ENCODE assay signal across 8 cellular contexts in the genomic region with DNA sequence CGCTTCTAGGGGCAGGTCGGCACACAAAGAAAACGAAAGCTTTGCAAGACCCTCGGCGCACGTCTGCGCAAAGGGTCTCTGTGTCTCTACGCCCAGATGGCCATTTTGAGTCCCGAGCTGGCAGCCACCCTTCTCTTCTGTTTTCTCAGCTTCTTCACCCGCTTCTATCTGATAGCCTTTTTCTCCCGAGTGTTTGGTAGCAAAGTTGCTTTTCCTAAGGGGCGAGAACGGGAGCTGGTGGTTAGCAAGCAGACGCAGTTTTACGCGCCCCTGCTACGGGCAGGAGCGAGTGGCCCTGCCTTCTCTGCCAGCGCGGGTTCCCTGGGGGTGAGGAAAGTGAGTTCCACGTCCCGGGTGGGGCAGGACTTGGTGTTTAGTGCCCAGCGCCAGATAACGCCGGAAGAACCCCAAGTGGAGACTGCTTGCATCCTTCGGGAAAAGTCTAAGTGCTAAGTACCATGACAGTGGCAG. TPM values are rescaled to one million over a fixed set of nuclear protein-coding genes. Genes with fewer than 3 reads are reported as not detected.
A peak's percentile ranks its signal among the peaks of the same experiment; 100 is the strongest.
DNase-seq lines count a peak whose midpoint lies in the region; ATAC-seq and TF ChIP-seq lines count a peak whose summit lies in the region.

No MANE protein-coding gene starts in this region.

- H3K4me1 ChIP-seq in endocrine pancreas (ENCODE audit: control insufficient read depth, insufficient read depth, low read length) = peaks cover 11% of the 10 kb centered on the region

- H3K27ac Mint-ChIP-seq in naive thymus-derived CD8-positive, alpha-beta T cell = peak overlapping the region in 2 of 10 donors; percentile 27 to 63

- peak overlapping the region; percentile 78 to 90 (median 85) for H3K4me3 Mint-ChIP-seq in naive thymus-derived CD8-positive, alpha-beta T cell

- CTCF ChIA-PET in HEK293T (lab: Yijun Ruan, JAX) = no interaction called here

- H3K9ac ChIP-seq in endocrine pancreas (ENCODE audit: control insufficient read depth, insufficient read depth, low read length) = no peak overlapping the region

- H3K4me1 Mint-ChIP-seq in naive thymus-derived CD8-positive, alpha-beta T cell = peaks cover 22 to 42% (median 34%) of the 10 kb centered on the region in 4 donors

- no peaks in the 10 kb centered on the region for H3K27me3 ChIP-seq in endocrine pancreas (ENCODE audit: control insufficient read depth, insufficient read depth, low read length)

- POLR2A ChIA-PET in HEK293T (lab: Yijun Ruan, JAX) = interaction anchor here (0.6 to 1.1 kb wide), 4 partner anchors 9 to 343 kb away, joined by 3 to 8 read pairs (median 3); a partner anchor contains a TSS
- POLR2A ChIA-PET in naive thymus-derived CD8-positive, alpha-beta T cell (lab: Charles Lee) = interaction anchor here (1.8 kb wide), 1 partner anchor 110 kb away, joined by 5 read pairs; a partner anchor contains a TSS

- H3K9me3 ChIP-seq in endocrine pancreas (ENCODE audit: control insufficient read depth, low read length) = no peaks in the 10 kb centered on the region

- H3K4me3 ChIP-seq in AG09309 (ENCODE audit: control insufficient read depth, low read depth, low read length) (peak overlapping the region; percentile 45), endocrine pancreas (ENCODE audit: control insufficient read depth, insufficient read depth, low read length) (peak overlapping the region; percentile 53)

- no peak for TF ChIP-seq CTCF in AG09309 (IDR thresholded peaks at IDR 0.05; ENCODE audit: control insufficient read depth, insufficient read depth, low read depth, low read length, missing control alignments)

- no peak for ATAC-seq in naive thymus-derived CD8-positive, alpha-beta T cell
- ATAC-seq in GM21423 (IDR thresholded peaks at IDR 0.05; ENCODE audit: unreplicated experiment) = no peak

- no peak for DNase-seq in AG09309 (ENCODE audit: low read depth)
- peak; percentile 30 for DNase-seq in HEK293T (ENCODE audit: extremely low spot score)
- DNase-seq in SK-N-DZ (ENCODE audit: low spot score) = peak; percentile 76
- peak in 3 of 10 donors; percentile 12 to 29 (median 15) for DNase-seq in naive thymus-derived CD8-positive, alpha-beta T cell
- no peak for DNase-seq in ureter (ENCODE audit: low spot score)
- no peak for DNase-seq in pons (ENCODE audit: low spot score)

- peaks cover 0 to 26% (median 24%) of the 10 kb centered on the region in 5 donors for H3K27me3 Mint-ChIP-seq in naive thymus-derived CD8-positive, alpha-beta T cell

- H3K36me3 ChIP-seq in endocrine pancreas (ENCODE audit: control insufficient read depth, insufficient read depth, low read length) = no peaks in the 10 kb centered on the region

- no peaks in the 10 kb centered on the region for H3K36me3 Mint-ChIP-seq in naive thymus-derived CD8-positive, alpha-beta T cell

- H3K9me3 Mint-ChIP-seq in naive thymus-derived CD8-positive, alpha-beta T cell = no peaks in the 10 kb centered on the region

TF ChIP-seq in HEK293T, 16 proteins besides CTCF, POLR2A, EP300 and RAD21:
- TF ChIP-seq NFRKB (IDR thresholded peaks at IDR 0.05) (no peak), SP1 (IDR thresholded peaks at IDR 0.05) (no peak)
- TF ChIP-seq, protein P1, sequence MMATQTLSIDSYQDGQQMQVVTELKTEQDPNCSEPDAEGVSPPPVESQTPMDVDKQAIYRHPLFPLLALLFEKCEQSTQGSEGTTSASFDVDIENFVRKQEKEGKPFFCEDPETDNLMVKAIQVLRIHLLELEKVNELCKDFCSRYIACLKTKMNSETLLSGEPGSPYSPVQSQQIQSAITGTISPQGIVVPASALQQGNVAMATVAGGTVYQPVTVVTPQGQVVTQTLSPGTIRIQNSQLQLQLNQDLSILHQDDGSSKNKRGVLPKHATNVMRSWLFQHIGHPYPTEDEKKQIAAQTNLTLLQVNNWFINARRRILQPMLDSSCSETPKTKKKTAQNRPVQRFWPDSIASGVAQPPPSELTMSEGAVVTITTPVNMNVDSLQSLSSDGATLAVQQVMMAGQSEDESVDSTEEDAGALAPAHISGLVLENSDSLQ (IDR thresholded peaks at IDR 0.05) = no peak
TF ChIP-seq in HEK293T: peak in this region for 0.

RNA-seq across cellular contexts. Expression of a gene that starts 2.9 kb away (rescaled TPM):
- polyA plus RNA-seq in SK-N-DZ (2014; cell fraction: cytosol; rRNA removed) = 56.5 and 64.9 TPM in 2 replicates
- polyA plus RNA-seq in SK-N-DZ (2014; cell fraction: nucleus; rRNA removed) = 44.1 and 50.6 TPM in 2 replicates
- 10 to 100 TPM; 32.4 to 33.0 TPM for total RNA-seq in naive thymus-derived CD8-positive, alpha-beta T cell
- 10 to 100 TPM; 43.5 to 56.3 (median 47.5) TPM for polyA plus RNA-seq in naive thymus-derived CD8-positive, alpha-beta T cell
- 24.5 TPM for total RNA-seq in ureter

RNA-seq across cellular contexts. Expression of a gene that starts 8.7 kb away (rescaled TPM):
- polyA plus RNA-seq in SK-N-DZ (2014; cell fraction: cytosol; rRNA removed) = not detected in 2 replicates
- not detected in 2 replicates for polyA plus RNA-seq in SK-N-DZ (2014; cell fraction: nucleus; rRNA removed)
- not detected for total RNA-seq in naive thymus-derived CD8-positive, alpha-beta T cell
- polyA plus RNA-seq in naive thymus-derived CD8-positive, alpha-beta T cell = not detected
- total RNA-seq in ureter = 2.3 TPM

Comparison
In these comparisons a context has a peak if more than half of its experiments do, and no peak if none do; other contexts are left out.
1. DNase-seq: peak in HEK293T (single experiment) and SK-N-DZ (single experiment); none in AG09309 (single experiment), ureter (single experiment) and pons (single experiment).